Comparison of ENCODE assay signal across 18 cellular contexts in the genomic region with DNA sequence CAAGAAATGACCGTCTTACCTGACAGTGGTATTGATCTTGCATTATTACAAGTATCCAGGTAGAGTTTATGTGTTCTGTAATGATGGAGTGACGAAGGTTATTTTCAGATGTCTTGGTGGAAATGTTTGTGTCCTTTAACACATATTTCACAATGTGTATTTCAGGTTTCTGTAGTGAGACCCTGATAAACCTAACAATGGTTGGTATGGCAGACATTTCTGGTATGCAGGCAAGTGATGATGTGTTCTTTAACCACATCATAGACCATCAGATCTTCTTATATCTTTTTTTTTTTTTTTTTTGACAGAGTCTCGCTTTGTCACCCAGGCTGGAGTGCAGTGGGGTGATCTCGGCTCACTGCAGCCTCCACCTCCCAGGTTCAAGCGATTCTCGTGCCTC. TPM values are rescaled to one million over a fixed set of nuclear protein-coding genes. Genes with fewer than 3 reads are reported as not detected.
"Had no signal": no experiment of that assay in that cellular context is flagged by ENCODE, and none has a peak within 500 bp of the region (broad histone marks: within the 10 kb centered on the region; RNA-seq: fewer than 3 reads in every experiment).

No MANE protein-coding gene starts in this region.

- FAIRE-seq: keratinocyte had no signal

- H3K4me3 ChIP-seq: esophagus squamous epithelium, heart right ventricle, upper lobe of left lung had no signal

- H3K9me3 Mint-ChIP-seq: activated naive CD4-positive, alpha-beta T cell treated with anti-CD3 and anti-CD28 coated beads, Interleukin-2, amount 50 U/mL, for 72 hours had no signal

- H3K4me3 Mint-ChIP-seq: activated T-cell treated with anti-CD3 and anti-CD28 coated beads, Interleukin-2, amount 50 U/mL, for 24 hours had no signal

- H3K27ac Mint-ChIP-seq: activated naive CD4-positive, alpha-beta T cell treated with anti-CD3 and anti-CD28 coated beads, Interleukin-2, amount 50 U/mL, for 72 hours; activated T-cell treated with anti-CD3 and anti-CD28 coated beads, Interleukin-2, amount 50 U/mL, for 24 hours had no signal

- H3K4me1 ChIP-seq: esophagus squamous epithelium, heart right ventricle, upper lobe of left lung had no signal

- DNase-seq: activated CD4-positive, CD25-positive, alpha-beta regulatory T cell; activated effector memory CD4-positive, alpha-beta T cell treated with anti-CD3 and anti-CD28 coated beads, Interleukin-2, amount 50 U/mL, for 16 hours; activated T-cell treated with anti-CD3 and anti-CD28 coated beads, Interleukin-2, amount 50 U/mL, for 24 hours; amygdala; esophagus squamous epithelium; foreskin melanocyte; heart right ventricle; stimulated activated CD4-positive, alpha-beta T cell treated with anti-CD3 and anti-CD28 coated beads, Interleukin-2, amount 100 ng/mL, for 48 hours; stimulated activated naive CD4-positive, alpha-beta T cell treated with Interleukin-2 at 50 U/mL for 16 hours; upper lobe of left lung had no signal

- H3K9me3 ChIP-seq: esophagus squamous epithelium, upper lobe of left lung had no signal

- H3K36me3 ChIP-seq: esophagus squamous epithelium, heart right ventricle, upper lobe of left lung had no signal

- H3K27ac ChIP-seq: esophagus squamous epithelium, heart right ventricle, upper lobe of left lung had no signal

- H3K27me3 ChIP-seq: esophagus squamous epithelium, upper lobe of left lung had no signal

- H3K36me3 Mint-ChIP-seq: activated naive CD4-positive, alpha-beta T cell treated with anti-CD3 and anti-CD28 coated beads, Interleukin-2, amount 50 U/mL, for 72 hours had no signal

RNA-seq across cellular contexts. Expression of a gene that starts 14.6 kb away (rescaled TPM):
- total RNA-seq: activated naive CD4-positive, alpha-beta T cell treated with anti-CD3 and anti-CD28 coated beads, Interleukin-2, amount 50 U/mL, for 72 hours; esophagus squamous epithelium; heart right ventricle; liver; mesenteric fat pad; osteocyte; pulmonary artery endothelial cell; T-helper 2 cell treated with Interferon-gamma antibody and Interleukin-4, amounts not matched to agents 100 ng/mL and 5 ng/mL, for 36 hours; upper lobe of left lung had no signal
- polyA plus RNA-seq: heart right ventricle, keratinocyte, liver, neural cell had no signal
